ENCODE assay signal across 21 cellular contexts in genomic region chr4:20383283-20383682, GRCh38.
"Had no signal": no experiment of that assay in that cellular context is flagged by ENCODE, and none has a peak within 500 bp of the region (broad histone marks: within the 10 kb centered on the region; RNA-seq: fewer than 3 reads in every experiment).

No MANE protein-coding gene starts in this region.

- DNase-seq: Kasumi-1, MM.1S, NCI-H1092 treated with DMSO at 0.1 percent for 48 hours, NCI-H1436, NCI-H187, NCI-H2029, NCI-H2081 treated with DMSO at 0.1 percent for 48 hours, NCI-H2171, NCI-H226, NCI-H446, NCI-H510A, NCI-H524 treated with DMSO at 0.1 percent for 48 hours, NCI-H69, NCI-H774, SHP77 had no signal

- ATAC-seq: K562, Panc1 had no signal

- H3K4me2 ChIP-seq: KMS-11 had no signal

- H3K4me3 ChIP-seq: K562 had no signal

- H3K9ac ChIP-seq: KMS-11 had no signal

- FAIRE-seq: HTR-8/SVneo, K562 had no signal

- H3K27ac ChIP-seq: HL-60, KMS-11, RWPE1 had no signal
